Comparison of ENCODE assay signal across 34 cellular contexts in the genomic region with DNA sequence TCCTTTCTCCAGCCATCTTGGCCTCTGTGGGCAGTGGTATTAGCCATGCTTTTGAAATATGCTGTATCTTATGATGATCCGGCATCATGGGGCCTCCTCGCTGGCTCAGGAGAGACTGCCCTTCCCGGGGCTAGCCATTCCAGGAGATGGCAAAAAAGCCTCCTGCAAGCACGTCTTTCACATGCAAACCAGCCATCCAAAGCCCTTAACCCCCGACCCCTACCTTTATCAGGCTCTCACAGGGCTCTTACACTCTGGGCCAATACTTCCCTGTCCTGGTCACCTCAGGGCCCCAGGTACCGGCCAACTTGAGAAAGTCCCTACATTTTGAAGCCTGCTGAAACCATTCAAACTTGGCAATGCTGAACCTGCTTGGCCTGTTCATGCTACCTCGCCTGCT. TPM values are rescaled to one million over a fixed set of nuclear protein-coding genes. Genes with fewer than 3 reads are reported as not detected.
"Had no signal": no experiment of that assay in that cellular context is flagged by ENCODE, and none has a peak within 500 bp of the region (broad histone marks: within the 10 kb centered on the region; RNA-seq: fewer than 3 reads in every experiment).

No MANE protein-coding gene starts in this region.

- H3K36me3 ChIP-seq: esophagus muscularis mucosa, gastroesophageal sphincter, heart left ventricle, lower lobe of right lung, prostate gland, right atrium auricular region, suprapubic skin, vagina had no signal

- ATAC-seq: foreskin keratinocyte; gastroesophageal sphincter; heart left ventricle; left ventricle myocardium superior; lower lobe of right lung; sciatic nerve; stimulated activated naive CD8-positive, alpha-beta T cell treated with anti-CD3 and anti-CD28 coated beads, Interleukin-15, amount 100 ng/mL, for 72 hours had no signal

- H3K4me1 ChIP-seq: esophagus muscularis mucosa, foreskin keratinocyte, gastroesophageal sphincter, heart left ventricle, lower lobe of right lung, prostate gland, right atrium auricular region, suprapubic skin, vagina had no signal

- FAIRE-seq: colon, endothelial cell of umbilical vein, keratinocyte had no signal

- H3K4me1 Mint-ChIP-seq: neural crest cell; stimulated activated naive CD8-positive, alpha-beta T cell treated with anti-CD3 and anti-CD28 coated beads, Interleukin-15, amount 100 ng/mL, for 72 hours had no signal

- H3K27me3 Mint-ChIP-seq: dendritic cell treated with granulocyte-macrophage colony-stimulating factor and Interleukin-4, amounts not matched to agents 40 ng/mL and 50 ng/mL, for 4 days; natural killer cell treated with Interleukin-12 subunit alpha and Interleukin-12 subunit beta and Interleukin-15 and Interleukin-18, amount 100 ng/mL, for 72 hours had no signal

- H3K79me2 ChIP-seq: hepatocyte had no signal

- H3K9me3 Mint-ChIP-seq: dendritic cell treated with granulocyte-macrophage colony-stimulating factor and Interleukin-4, amounts not matched to agents 40 ng/mL and 50 ng/mL, for 4 days; natural killer cell treated with Interleukin-12 subunit alpha and Interleukin-12 subunit beta and Interleukin-15 and Interleukin-18, amount 100 ng/mL, for 72 hours; neural crest cell; stimulated activated naive CD8-positive, alpha-beta T cell treated with anti-CD3 and anti-CD28 coated beads, Interleukin-15, amount 100 ng/mL, for 72 hours had no signal

- H3K27me3 ChIP-seq: esophagus muscularis mucosa, foreskin keratinocyte, heart left ventricle, hepatocyte, right atrium auricular region, suprapubic skin, vagina had no signal

- H3K9me3 ChIP-seq: esophagus muscularis mucosa, gastroesophageal sphincter, heart left ventricle, lower lobe of right lung, prostate gland, right atrium auricular region, suprapubic skin, vagina had no signal

- H3K27ac ChIP-seq: esophagus muscularis mucosa, foreskin keratinocyte, gastroesophageal sphincter, heart left ventricle, hepatocyte, lower lobe of right lung, prostate gland, right atrium auricular region, suprapubic skin, vagina had no signal

- H3K27ac Mint-ChIP-seq: dendritic cell treated with granulocyte-macrophage colony-stimulating factor and Interleukin-4, amounts not matched to agents 40 ng/mL and 50 ng/mL, for 4 days; natural killer cell treated with Interleukin-12 subunit alpha and Interleukin-12 subunit beta and Interleukin-15 and Interleukin-18, amount 100 ng/mL, for 72 hours; stimulated activated naive CD8-positive, alpha-beta T cell treated with anti-CD3 and anti-CD28 coated beads, Interleukin-15, amount 100 ng/mL, for 72 hours had no signal

- H3K4me2 ChIP-seq: hepatocyte had no signal

- H3K36me3 Mint-ChIP-seq: natural killer cell treated with Interleukin-12 subunit alpha and Interleukin-12 subunit beta and Interleukin-15 and Interleukin-18, amount 100 ng/mL, for 72 hours had no signal

- H3K4me3 ChIP-seq: esophagus muscularis mucosa, gastroesophageal sphincter, heart left ventricle, hepatocyte, lower lobe of right lung, prostate gland, right atrium auricular region, smooth muscle cell, suprapubic skin, vagina had no signal

- H2AFZ ChIP-seq: hepatocyte had no signal

- H3K4me3 Mint-ChIP-seq: dendritic cell treated with granulocyte-macrophage colony-stimulating factor and Interleukin-4, amounts not matched to agents 40 ng/mL and 50 ng/mL, for 4 days; natural killer cell treated with Interleukin-12 subunit alpha and Interleukin-12 subunit beta and Interleukin-15 and Interleukin-18, amount 100 ng/mL, for 72 hours; neural crest cell; stimulated activated naive CD8-positive, alpha-beta T cell treated with anti-CD3 and anti-CD28 coated beads, Interleukin-15, amount 100 ng/mL, for 72 hours had no signal

- DNase-seq: effector CD8-positive, alpha-beta T cell; foreskin keratinocyte; heart left ventricle; left ventricle myocardium superior; lower lobe of right lung; nucleus accumbens; stimulated activated CD4-positive, alpha-beta T cell treated with anti-CD3 and anti-CD28 coated beads, Interleukin-12 subunit alpha, Interleukin-12 subunit beta, amount 100 ng/mL, for 4 hours; stimulated activated CD4-positive, alpha-beta T cell treated with anti-CD3 and anti-CD28 coated beads, Interleukin-1b, Interleukin-23, amount 100 ng/mL, for 48 hours; stimulated activated CD4-positive, alpha-beta T cell treated with anti-CD3 and anti-CD28 coated beads, Interleukin-4, amount 100 ng/mL, for 1 hour; stimulated activated CD8-positive, alpha-beta memory T cell treated with anti-CD3 and anti-CD28 coated beads, Interleukin-4, amount 100 ng/mL, for 48 hours; stimulated activated naive CD4-positive, alpha-beta T cell; stimulated activated naive CD8-positive, alpha-beta T cell treated with anti-CD3 and anti-CD28 coated beads, Interleukin-15, amount 100 ng/mL, for 72 hours; trophoblast cell had no signal

RNA-seq across cellular contexts. Expression of a gene that starts 36.4 kb away (rescaled TPM):
- total RNA-seq: endothelial cell of umbilical vein; epithelial cell of proximal tubule; esophagus muscularis mucosa; fibroblast of lung; foreskin keratinocyte; gastroesophageal sphincter; heart left ventricle; left ventricle myocardium superior; lower lobe of right lung; mesenteric fat pad; mononuclear cell; natural killer cell treated with Interleukin-12 subunit alpha and Interleukin-12 subunit beta and Interleukin-15 and Interleukin-18, amount 100 ng/mL, for 72 hours; neural crest cell; osteocyte; right atrium auricular region; sciatic nerve; smooth muscle cell; suprapubic skin; ureter; vagina had no signal
